Comparison of ENCODE assay signal across 19 cellular contexts in genomic region chr3:73071952-73072351, GRCh38. TPM values are rescaled to one million over a fixed set of nuclear protein-coding genes. Genes with fewer than 3 reads are reported as not detected.
A peak's percentile ranks its signal among the peaks of the same experiment; 100 is the strongest.
DNase-seq lines count a peak whose midpoint lies in the region; ATAC-seq and TF ChIP-seq lines count a peak whose summit lies in the region.
"Had no signal": no experiment of that assay in that cellular context is flagged by ENCODE, and none has a peak within 500 bp of the region (broad histone marks: within the 10 kb centered on the region; RNA-seq: fewer than 3 reads in every experiment).

No MANE protein-coding gene starts in this region.

- peaks cover 33 to 42% of the 10 kb centered on the region in 2 donors for H3K4me1 Mint-ChIP-seq in natural killer cell treated with Interleukin-12 subunit alpha and Interleukin-12 subunit beta and Interleukin-15 and Interleukin-18, amount 100 ng/mL, for 72 hours (ENCODE audit: low read depth in 2 of 2)
- H3K4me1 Mint-ChIP-seq in natural killer cell (peaks cover 36 to 43% of the 10 kb centered on the region in 2 donors), immature natural killer cell (peaks cover 37 to 45% of the 10 kb centered on the region in 2 donors)
- peaks cover 27% of the 10 kb centered on the region for H3K4me1 Mint-ChIP-seq in stimulated activated effector memory CD8-positive, alpha-beta T cell treated with anti-CD3 and anti-CD28 coated beads, Interleukin-12 subunit alpha, Interleukin-12 subunit beta, amount 100 ng/mL, for 72 hours

- H4K20me1 ChIP-seq in PC-9 (ENCODE audit: insufficient read depth), result peaks cover 4% of the 10 kb centered on the region

- POLR2A ChIA-PET in PC-9 (lab: Charles Lee; ENCODE audit: unreplicated experiment), result no interaction called here

- H3K4me3 ChIP-seq in PC-9, result no peak overlapping the region
- H3K4me3 ChIP-seq: BLaER1 had no signal

- H3K27ac Mint-ChIP-seq in natural killer cell treated with Interleukin-12 subunit alpha and Interleukin-12 subunit beta and Interleukin-15 and Interleukin-18, amount 100 ng/mL, for 72 hours, result peak overlapping the region; percentile 6 to 8
- H3K27ac Mint-ChIP-seq in natural killer cell (peak overlapping the region in 1 of 2 donors; percentile 3), immature natural killer cell (peak overlapping the region in 5 of 6 donors; percentile 9 to 72 (median 25))
- H3K27ac Mint-ChIP-seq in stimulated activated effector memory CD8-positive, alpha-beta T cell treated with anti-CD3 and anti-CD28 coated beads, Interleukin-12 subunit alpha, Interleukin-12 subunit beta, amount 100 ng/mL, for 72 hours, result peak overlapping the region; percentile 9

- no peak overlapping the region for H3K4me2 ChIP-seq in PC-9
- H3K4me2 ChIP-seq: BLaER1 had no signal

- no peak for ATAC-seq in natural killer cell treated with Interleukin-12 subunit alpha and Interleukin-12 subunit beta and Interleukin-15 and Interleukin-18, amount 100 ng/mL, for 72 hours
- ATAC-seq in natural killer cell (no peak), GM19455 (IDR thresholded peaks at IDR 0.05; ENCODE audit: unreplicated experiment) (no peak)
- no peak for ATAC-seq in stimulated activated effector memory CD8-positive, alpha-beta T cell treated with anti-CD3 and anti-CD28 coated beads, Interleukin-12 subunit alpha, Interleukin-12 subunit beta, amount 100 ng/mL, for 72 hours
- ATAC-seq: Panc1 had no signal

- no peaks in the 10 kb centered on the region for H3K36me3 Mint-ChIP-seq in natural killer cell treated with Interleukin-12 subunit alpha and Interleukin-12 subunit beta and Interleukin-15 and Interleukin-18, amount 100 ng/mL, for 72 hours
- H3K36me3 Mint-ChIP-seq in natural killer cell, result no peaks in the 10 kb centered on the region
- H3K36me3 Mint-ChIP-seq in immature natural killer cell, result no peaks in the 10 kb centered on the region
- peaks cover 37% of the 10 kb centered on the region for H3K36me3 Mint-ChIP-seq in stimulated activated effector memory CD8-positive, alpha-beta T cell treated with anti-CD3 and anti-CD28 coated beads, Interleukin-12 subunit alpha, Interleukin-12 subunit beta, amount 100 ng/mL, for 72 hours
- H3K36me3 Mint-ChIP-seq: CD4-positive, alpha-beta memory T cell had no signal

- H3K4me1 ChIP-seq in PC-9 (replicated peaks; ENCODE audit: insufficient read depth), result no peaks in the 10 kb centered on the region

- no peaks in the 10 kb centered on the region for H3K79me2 ChIP-seq in PC-9 (ENCODE audit: low read depth)

- H3K27me3 ChIP-seq in PC-9 (ENCODE audit: insufficient read depth, low read depth), result no peaks in the 10 kb centered on the region
- H3K27me3 ChIP-seq: BLaER1 had no signal

- H3K27me3 Mint-ChIP-seq in natural killer cell treated with Interleukin-12 subunit alpha and Interleukin-12 subunit beta and Interleukin-15 and Interleukin-18, amount 100 ng/mL, for 72 hours, result no peaks in the 10 kb centered on the region
- H3K27me3 Mint-ChIP-seq in natural killer cell (ENCODE audit: low read depth in 2 of 2) (no peaks in the 10 kb centered on the region), immature natural killer cell (ENCODE audit: low read depth in 3 of 3) (peaks cover 0 to 4% (median 0%) of the 10 kb centered on the region in 3 donors)
- H3K27me3 Mint-ChIP-seq: CD4-positive, alpha-beta memory T cell had no signal

- no peak for DNase-seq in natural killer cell treated with Interleukin-12 subunit alpha and Interleukin-12 subunit beta and Interleukin-15 and Interleukin-18, amount 100 ng/mL, for 72 hours (ENCODE audit: low spot score)
- DNase-seq in natural killer cell, result no peak
- DNase-seq in PC-9, result no peak
- DNase-seq in immature natural killer cell, result no peak
- DNase-seq in stimulated activated effector memory CD8-positive, alpha-beta T cell treated with anti-CD3 and anti-CD28 coated beads, Interleukin-12 subunit alpha, Interleukin-12 subunit beta, amount 100 ng/mL, for 72 hours (ENCODE audit: low spot score in 2 of 2), result peak in 1 of 2 donors; percentile 38
- no peak for DNase-seq in NCI-H510A (lab: John Stamatoyannopoulos, UW)
- DNase-seq in CD1c-positive myeloid dendritic cell (ENCODE audit: extremely low spot score), result no peak
- DNase-seq: CD4-positive, alpha-beta memory T cell; DMS153; H7; HFFc6; NCI-H1092; NCI-H1436; NCI-H187 treated with DMSO at 0.1 percent for 48 hours; NCI-H748 treated with DMSO at 0.1 percent for 48 hours; SIG-M5 had no signal

- H3K9me2 ChIP-seq in PC-9 (ENCODE audit: insufficient read depth), result no peaks in the 10 kb centered on the region

- BruUV-seq in PC-9 (replicated peaks; lab: Mats Ljungman, UMichigan), result TSS peak; percentile 15

- TF ChIP-seq CTCF in natural killer cell (IDR thresholded peaks at IDR 0.05) (no peak), PC-9 (conservative IDR thresholded peaks at IDR 0.05) (no peak)

- no peak overlapping the region for H2AFZ ChIP-seq in PC-9

- H3F3A ChIP-seq in PC-9 (ENCODE audit: insufficient read depth, low read depth), result 0 out of 2 replicates have a peak, but pooled peaks cover 3% of the 10 kb centered on the region

- CTCF ChIA-PET in PC-9 (lab: Charles Lee), result no interaction called here

- no peaks in the 10 kb centered on the region for H3K9me3 Mint-ChIP-seq in natural killer cell treated with Interleukin-12 subunit alpha and Interleukin-12 subunit beta and Interleukin-15 and Interleukin-18, amount 100 ng/mL, for 72 hours
- H3K9me3 Mint-ChIP-seq in natural killer cell (no peaks in the 10 kb centered on the region), immature natural killer cell (no peaks in the 10 kb centered on the region)
- no peaks in the 10 kb centered on the region for H3K9me3 Mint-ChIP-seq in stimulated activated effector memory CD8-positive, alpha-beta T cell treated with anti-CD3 and anti-CD28 coated beads, Interleukin-12 subunit alpha, Interleukin-12 subunit beta, amount 100 ng/mL, for 72 hours
- H3K9me3 Mint-ChIP-seq: CD4-positive, alpha-beta memory T cell; HFFc6 had no signal

- H3K36me3 ChIP-seq in PC-9 (ENCODE audit: low read depth), result no peaks in the 10 kb centered on the region

- no peak overlapping the region for H3K4me3 Mint-ChIP-seq in natural killer cell treated with Interleukin-12 subunit alpha and Interleukin-12 subunit beta and Interleukin-15 and Interleukin-18, amount 100 ng/mL, for 72 hours
- H3K4me3 Mint-ChIP-seq in natural killer cell, result no peak overlapping the region
- peak overlapping the region in 1 of 5 donors; percentile 2 for H3K4me3 Mint-ChIP-seq in immature natural killer cell
- H3K4me3 Mint-ChIP-seq in stimulated activated effector memory CD8-positive, alpha-beta T cell treated with anti-CD3 and anti-CD28 coated beads, Interleukin-12 subunit alpha, Interleukin-12 subunit beta, amount 100 ng/mL, for 72 hours, result no peak overlapping the region
- H3K4me3 Mint-ChIP-seq: CD4-positive, alpha-beta memory T cell; HFFc6 had no signal

- no peaks in the 10 kb centered on the region for H3K9me3 ChIP-seq in PC-9 (ENCODE audit: insufficient read depth, low read depth)
- H3K9me3 ChIP-seq: BLaER1 had no signal

- H3K27ac ChIP-seq in PC-9, result no peak overlapping the region
- H3K27ac ChIP-seq: BLaER1 had no signal

- intact Hi-C loops in natural killer cell (cut with micrococcal nuclease) (no loop called here), PC-9 (cut with micrococcal nuclease; ENCODE audit: unreplicated experiment) (no loop called here)

RNA-seq across cellular contexts. Expression of gene EBLN2, which starts 10.5 kb away (rescaled TPM):
- 10 to 100 TPM; 10.3 to 15.5 TPM for total RNA-seq in natural killer cell treated with Interleukin-12 subunit alpha and Interleukin-12 subunit beta and Interleukin-15 and Interleukin-18, amount 100 ng/mL, for 72 hours
- total RNA-seq in natural killer cell, result 10 to 100 TPM in 2 of 3 donors, 1 to 10 TPM in 1; 8.9 to 11.2 (median 11.0) TPM
- 5.5 and 5.6 TPM in 2 replicates for total RNA-seq in PC-9 (2021)
- polyA plus RNA-seq in immature natural killer cell, result 1 to 10 TPM in 1 of 3 donors, under 1 TPM in 2; 0.16 to 2.1 (median 0.18) TPM
